ENCODE assay signal across 1 cellular context in genomic region chr16:11349599-11350276, GRCh38.
TF ChIP-seq lines count a peak whose summit lies in the region.

No MANE protein-coding gene starts in this region.

TF ChIP-seq in H1, 55 proteins besides CTCF, POLR2A, EP300 and RAD21 (continued from another document):
- TF ChIP-seq CHD7 (IDR thresholded peaks at IDR 0.05; ENCODE audit: insufficient replicate concordance, low read length) (no peak), TAF1 (IDR thresholded peaks at IDR 0.05; ENCODE audit: low read depth, low read length) (no peak)
